Comparison of ENCODE assay signal across 26 cellular contexts in genomic region chr1:191578281-191578680, GRCh38.
"Had no signal": no experiment of that assay in that cellular context is flagged by ENCODE, and none has a peak within 500 bp of the region (broad histone marks: within the 10 kb centered on the region; RNA-seq: fewer than 3 reads in every experiment).

No MANE protein-coding gene starts in this region.

- DNase-seq: hippocampal formation; kidney glomerular epithelial cell; left cardiac atrium; mesendoderm; naive B cell; natural killer cell; nephron progenitor cell; occipital lobe; psoas muscle; stimulated activated CD4-positive, alpha-beta T cell treated with anti-CD3 and anti-CD28 coated beads, Interleukin-12 subunit alpha, Interleukin-12 subunit beta, amount 100 ng/mL, for 4 hours; stimulated activated CD4-positive, alpha-beta T cell treated with anti-CD3 and anti-CD28 coated beads, Interleukin-15, amount 100 ng/mL, for 24 hours; stimulated activated CD4-positive, alpha-beta T cell treated with anti-CD3 and anti-CD28 coated beads, Interleukin-2, amount 100 ng/mL, for 24 hours; stimulated activated CD4-positive, alpha-beta T cell treated with anti-CD3 and anti-CD28 coated beads, Interleukin-4, amount 100 ng/mL, for 1 hour; stimulated activated naive B cell treated with anti-CD40 and anti-IgM and Interleukin-4, amounts not matched to agents 10 μg/mL and 1 μg/mL and 100 μg/mL, for 72 hours; stimulated activated naive CD8-positive, alpha-beta T cell treated with anti-CD3 and anti-CD28 coated beads, Interleukin-15, Interleukin-2, amounts not matched to agents 100 U/mL and 50 U/mL, for 24 hours; tibial artery; trophoblast cell; upper lobe of right lung had no signal

- H3K4me3 ChIP-seq: lung, neural progenitor cell, psoas muscle, skin epidermis, suprapubic skin, thoracic aorta, tibial artery, upper lobe of right lung had no signal

- ATAC-seq: left lobe of liver; natural killer cell; psoas muscle; stimulated activated naive B cell treated with anti-CD40 and anti-IgM and Interleukin-4, amounts not matched to agents 10 μg/mL and 1 μg/mL and 100 μg/mL, for 72 hours; stimulated activated naive CD8-positive, alpha-beta T cell treated with anti-CD3 and anti-CD28 coated beads, Interleukin-15, Interleukin-2, amounts not matched to agents 100 U/mL and 50 U/mL, for 24 hours; upper lobe of right lung had no signal

- H3K4me2 ChIP-seq: neural progenitor cell had no signal

- H3K79me2 ChIP-seq: parathyroid adenoma had no signal

- H3K4me1 ChIP-seq: neural progenitor cell, parathyroid adenoma, psoas muscle, suprapubic skin, tibial artery, upper lobe of right lung had no signal

- H3K9me3 ChIP-seq: neutrophil, psoas muscle, suprapubic skin, thoracic aorta, tibial artery, upper lobe of right lung had no signal

- H3K27ac ChIP-seq: neural progenitor cell, neutrophil, parathyroid adenoma, psoas muscle, skin epidermis, suprapubic skin, thoracic aorta, tibial artery, upper lobe of right lung had no signal

- H3K36me3 ChIP-seq: neural progenitor cell, neutrophil, suprapubic skin, thoracic aorta, tibial artery, upper lobe of right lung had no signal

- H2AFZ ChIP-seq: neural progenitor cell, parathyroid adenoma had no signal

- H3K9ac ChIP-seq: neural progenitor cell, parathyroid adenoma had no signal

- H3K27me3 ChIP-seq: neural progenitor cell, neutrophil, suprapubic skin, tibial artery, upper lobe of right lung had no signal
